ENCODE assay signal across 1 cellular context in the genomic region with DNA sequence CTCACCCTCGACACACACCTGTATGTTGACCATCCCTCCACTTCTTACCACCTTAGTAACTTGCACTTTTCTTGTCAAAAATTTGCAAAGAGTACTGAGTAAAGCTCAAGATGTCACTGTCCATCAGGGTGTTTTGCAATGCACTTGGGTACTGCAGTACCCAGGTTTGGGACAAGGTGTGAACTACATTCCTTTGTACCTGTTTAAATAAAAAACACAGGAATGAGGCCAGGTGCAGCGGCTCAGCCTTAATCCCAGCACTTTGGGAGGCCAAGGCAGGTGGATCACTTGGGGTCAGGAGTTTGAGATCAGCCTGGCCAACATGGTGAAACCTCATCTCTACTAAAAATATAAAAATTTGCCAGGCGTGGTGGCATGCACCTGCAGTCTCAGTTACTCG. TPM values are rescaled to one million over a fixed set of nuclear protein-coding genes. Genes with fewer than 3 reads are reported as not detected.
"Had no signal": no experiment of that assay in that cellular context is flagged by ENCODE, and none has a peak within 500 bp of the region (broad histone marks: within the 10 kb centered on the region; RNA-seq: fewer than 3 reads in every experiment).

No MANE protein-coding gene starts in this region.

RNA-seq across cellular contexts. Expression of a gene that starts 27.8 kb away (rescaled TPM):
- total RNA-seq: astrocyte had no signal
